In the genomic region with DNA sequence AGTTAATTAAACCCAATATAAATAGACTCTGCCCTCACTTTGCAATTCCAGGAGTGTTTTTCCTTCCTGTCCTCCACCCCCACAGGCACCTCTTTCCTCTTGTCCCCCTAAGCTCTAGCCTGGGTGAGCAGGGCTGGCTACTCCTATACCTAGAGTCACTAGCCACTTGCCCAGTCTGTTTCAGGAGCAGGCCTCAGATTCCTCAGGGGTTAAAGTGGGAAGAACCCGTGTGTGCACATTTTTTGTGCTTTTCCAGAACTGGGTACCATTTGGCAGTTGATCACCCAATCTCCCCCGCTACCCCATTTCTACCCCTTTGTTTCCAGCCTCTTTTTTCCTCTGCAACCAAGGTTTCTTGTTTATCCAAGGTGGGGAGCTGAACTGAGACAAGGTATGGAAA, we compare ENCODE assay signal across 7 cellular contexts.
DNase-seq lines count a peak whose midpoint lies in the region; ATAC-seq and TF ChIP-seq lines count a peak whose summit lies in the region.
"Not testable (repeated sequence)": the region's sequence is repeated elsewhere in the genome, so short reads cannot be mapped to it uniquely, and the experiment has no call there.

No MANE protein-coding gene starts in this region.

- not testable (repeated sequence) for H3K79me2 ChIP-seq in DND-41 (ENCODE audit: insufficient read depth, low read length)

- TF ChIP-seq EP300 in sigmoid colon (IDR thresholded peaks at IDR 0.05): not testable (repeated sequence)

- not testable (repeated sequence) for TF ChIP-seq CTCF in DND-41 (IDR thresholded peaks at IDR 0.05; ENCODE audit: borderline replicate concordance, extremely low read depth, low read length, poor library complexity, severe bottlenecking); adrenal gland (IDR thresholded peaks at IDR 0.05); glutamatergic neuron (IDR thresholded peaks at IDR 0.05; ENCODE audit: partially characterized antibody, unreplicated experiment); omental fat pad (IDR thresholded peaks at IDR 0.05); sigmoid colon (IDR thresholded peaks at IDR 0.05); vagina (IDR thresholded peaks at IDR 0.05)

- H2AFZ ChIP-seq in DND-41 (ENCODE audit: low read depth, low read length): not testable (repeated sequence)

- not testable (repeated sequence) for H3K27ac ChIP-seq in DND-41 (ENCODE audit: low read length); adrenal gland; sigmoid colon; vagina

- H3K9me3 Mint-ChIP-seq in activated CD4-positive, alpha-beta T cell treated with anti-CD3 and anti-CD28 coated beads, Interleukin-2, amount 10 ng/mL, durations not matched to agents 24 days and 14 days; glutamatergic neuron (ENCODE audit: unreplicated experiment): not testable (repeated sequence)

- DNase-seq in DND-41 (peak; percentile 3), adrenal gland (peak in 4 of 7 donors; percentile 0 to 19 (median 10)), glutamatergic neuron (peak; percentile 7), omental fat pad (ENCODE audit: low spot score) (peak; percentile 20), sigmoid colon (peak; percentile 44), vagina (ENCODE audit: extremely low spot score in 2 of 2) (peak; percentile 14 to 76)
- DNase-seq in activated CD4-positive, alpha-beta T cell treated with anti-CD3 and anti-CD28 coated beads, Interleukin-2, amount 10 ng/mL, durations not matched to agents 24 days and 14 days: peak; percentile 57

- H3K27me3 ChIP-seq in DND-41 (ENCODE audit: insufficient read depth, low read length, poor library complexity); adrenal gland; sigmoid colon; vagina: not testable (repeated sequence)

- H4K20me1 ChIP-seq in DND-41 (ENCODE audit: insufficient read depth, low read length): not testable (repeated sequence)

- H3K36me3 Mint-ChIP-seq in activated CD4-positive, alpha-beta T cell treated with anti-CD3 and anti-CD28 coated beads, Interleukin-2, amount 10 ng/mL, durations not matched to agents 24 days and 14 days (ENCODE audit: low read depth); glutamatergic neuron (ENCODE audit: unreplicated experiment): not testable (repeated sequence)

- H3K4me1 ChIP-seq in DND-41 (ENCODE audit: insufficient read depth, low read length); adrenal gland (replicated peaks in 1 of 2): not testable (repeated sequence)
- H3K4me1 ChIP-seq in sigmoid colon: peaks cover 0 to 14% (median 2%) of the 10 kb centered on the region in 4 donors
- H3K4me1 ChIP-seq in vagina: peaks cover 19% of the 10 kb centered on the region

- ATAC-seq in DND-41 (ENCODE audit: insufficient read depth, low read depth); omental fat pad (ENCODE audit: low FRiP score): not testable (repeated sequence)

- not testable (repeated sequence) for H3K36me3 ChIP-seq in DND-41 (ENCODE audit: insufficient read depth, low read length); adrenal gland (replicated peaks in 1 of 2); sigmoid colon; vagina

- not testable (repeated sequence) for TF ChIP-seq POLR2A in adrenal gland (IDR thresholded peaks at IDR 0.05); sigmoid colon (IDR thresholded peaks at IDR 0.05); vagina (IDR thresholded peaks at IDR 0.05)

- H3K27ac Mint-ChIP-seq in activated CD4-positive, alpha-beta T cell treated with anti-CD3 and anti-CD28 coated beads, Interleukin-2, amount 10 ng/mL, durations not matched to agents 24 days and 14 days; glutamatergic neuron (ENCODE audit: unreplicated experiment): not testable (repeated sequence)

- not testable (repeated sequence) for H3K4me3 ChIP-seq in DND-41 (ENCODE audit: low read depth in 1 of 2, low read length in 2 of 2); adrenal gland; sigmoid colon; vagina

- H3K4me1 Mint-ChIP-seq in activated CD4-positive, alpha-beta T cell treated with anti-CD3 and anti-CD28 coated beads, Interleukin-2, amount 10 ng/mL, durations not matched to agents 24 days and 14 days; glutamatergic neuron (ENCODE audit: low read depth, unreplicated experiment): not testable (repeated sequence)

- intact Hi-C loops in activated CD4-positive, alpha-beta T cell treated with anti-CD3 and anti-CD28 coated beads, Interleukin-2, amount 10 ng/mL, durations not matched to agents 24 days and 14 days (cut with micrococcal nuclease); adrenal gland (cut with DNase I); sigmoid colon (cut with DNase I); vagina (cut with DNase I): not testable (repeated sequence)

- H3K27me3 Mint-ChIP-seq in activated CD4-positive, alpha-beta T cell treated with anti-CD3 and anti-CD28 coated beads, Interleukin-2, amount 10 ng/mL, durations not matched to agents 24 days and 14 days; glutamatergic neuron (ENCODE audit: unreplicated experiment): not testable (repeated sequence)

- H3K9ac ChIP-seq in DND-41 (ENCODE audit: low read depth, low read length): not testable (repeated sequence)

- not testable (repeated sequence) for H3K4me2 ChIP-seq in DND-41 (ENCODE audit: insufficient read depth, low read length)

- 76 to 95% (median 88%) methylated on average over 2 of the region's 2 CpGs for WGBS in adrenal gland, 4 donors
- 82 to 91% methylated on average over 2 of the region's 2 CpGs for WGBS in sigmoid colon, 2 donors

- not testable (repeated sequence) for H3K4me3 Mint-ChIP-seq in activated CD4-positive, alpha-beta T cell treated with anti-CD3 and anti-CD28 coated beads, Interleukin-2, amount 10 ng/mL, durations not matched to agents 24 days and 14 days; glutamatergic neuron (ENCODE audit: unreplicated experiment)

- H3K9me3 ChIP-seq in DND-41 (ENCODE audit: insufficient read depth, low read length, severe bottlenecking); adrenal gland (replicated peaks in 1 of 3); sigmoid colon; vagina: not testable (repeated sequence)

Comparison
In these comparisons a context has a peak if more than half of its experiments do, and no peak if none do; other contexts are left out.
1. DNase-seq: peak in every context shown above with its lines; median percentile 57 in activated CD4-positive, alpha-beta T cell treated with anti-CD3 and anti-CD28 coated beads, Interleukin-2, amount 10 ng/mL, durations not matched to agents 24 days and 14 days; 45 in vagina; 44 in sigmoid colon; 20 in omental fat pad; 10 in adrenal gland; 7 in glutamatergic neuron; 3 in DND-41.